In the genomic region with DNA sequence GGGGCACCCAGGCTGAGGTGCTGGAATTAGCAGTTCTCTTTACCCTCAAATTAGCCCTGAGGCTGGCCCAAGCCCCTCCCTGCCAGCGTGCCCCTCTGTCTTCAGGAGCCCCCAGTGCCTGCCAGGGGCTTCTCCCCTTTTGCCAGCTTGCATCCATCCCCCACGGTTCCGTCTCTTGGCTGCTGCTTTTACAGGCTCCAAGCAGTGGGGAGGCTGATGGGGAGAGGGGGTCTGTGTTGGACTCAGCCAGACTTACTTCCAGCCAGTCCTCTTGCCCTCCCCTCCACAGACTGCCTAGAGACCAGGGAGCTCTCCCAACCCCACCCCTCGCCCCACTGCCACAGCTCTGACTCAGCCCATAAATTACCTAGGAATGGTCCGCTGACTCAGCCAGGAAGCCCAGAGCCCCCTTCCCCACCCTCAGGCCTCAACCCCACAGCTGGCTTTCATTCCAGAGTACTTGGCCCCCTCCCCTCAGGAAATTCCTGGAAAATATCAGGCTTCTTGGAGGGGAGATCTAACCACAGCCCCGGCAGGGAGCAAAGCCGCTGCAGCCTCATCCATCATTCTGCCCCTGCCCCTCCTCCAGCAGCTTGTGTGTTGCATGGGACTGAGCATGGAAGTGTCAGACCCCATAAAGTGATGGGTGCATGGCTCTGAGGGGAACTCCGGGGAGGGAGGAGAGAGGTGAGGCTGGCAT, we compare ENCODE assay signal across 8 cellular contexts.
DNase-seq lines count a peak whose midpoint lies in the region; ATAC-seq, FAIRE-seq and TF ChIP-seq lines count a peak whose summit lies in the region.

No MANE protein-coding gene starts in this region.

- 0 out of 2 replicates have a peak, but pooled peaks have one; percentile 6 for TF ChIP-seq RAD21 in Ishikawa (IDR thresholded peaks at IDR 0.05; ENCODE audit: low read depth)

- no peaks in the 10 kb centered on the region for H3K36me3 Mint-ChIP-seq in brain

- peaks cover 0 to 9% (median 0%) of the 10 kb centered on the region in 5 experiments for H3K9me3 Mint-ChIP-seq in brain

- H3K27ac Mint-ChIP-seq in brain, result peak overlapping the region; percentile 17 to 94 (median 89)

- H3K36me3 ChIP-seq in lower lobe of right lung (no peaks in the 10 kb centered on the region), colonic mucosa (no peaks in the 10 kb centered on the region)

- TF ChIP-seq EP300 in Ishikawa (IDR thresholded peaks at IDR 0.05; ENCODE audit: borderline replicate concordance), result peak; percentile 97

- H3K4me1 ChIP-seq in lower lobe of right lung, result peaks cover 14% of the 10 kb centered on the region
- H3K4me1 ChIP-seq in colonic mucosa, result no peaks in the 10 kb centered on the region

- H3K27me3 ChIP-seq in lower lobe of right lung (ENCODE audit: low read depth), result no peaks in the 10 kb centered on the region
- no peaks in the 10 kb centered on the region for H3K27me3 ChIP-seq in colonic mucosa

- H3K27ac ChIP-seq in lower lobe of right lung, result peak overlapping the region; percentile 18
- H3K27ac ChIP-seq in colonic mucosa, result no peak overlapping the region

- peaks cover 70% of the 10 kb centered on the region for H3K4me1 Mint-ChIP-seq in brain

- intact Hi-C loops in lower lobe of right lung (cut with DNase I) (no loop called here), colonic mucosa (cut with DNase I) (no loop called here)

- DNase-seq in AG08395 (ENCODE audit: low spot score) (peak; percentile 91), lower lobe of right lung (no peak), colonic mucosa (no peak), NCI-H2107 treated with DMSO at 0.1 percent for 48 hours (lab: John Stamatoyannopoulos, UW; ENCODE audit: unreplicated experiment) (no peak), occipital lobe (lab: John Stamatoyannopoulos, UW) (no peak), D721Med (ENCODE audit: insufficient read length, low spot score) (no peak)

- no peak overlapping the region for H3K4me3 ChIP-seq in lower lobe of right lung
- no peak overlapping the region for H3K4me3 ChIP-seq in colonic mucosa

- H3K9me3 ChIP-seq in lower lobe of right lung (no peaks in the 10 kb centered on the region), colonic mucosa (no peaks in the 10 kb centered on the region)

- H3K9ac ChIP-seq in colonic mucosa (ENCODE audit: low read depth in 2 of 2, low read length in 2 of 2), result peak overlapping the region in 1 of 2 donors; percentile 40

- TF ChIP-seq CTCF in brain (conservative IDR thresholded peaks at IDR 0.05) (no peak), lower lobe of right lung (IDR thresholded peaks at IDR 0.05) (no peak), colonic mucosa (IDR thresholded peaks at IDR 0.05) (no peak), D721Med (IDR thresholded peaks at IDR 0.05; ENCODE audit: insufficient read depth, missing control alignments) (no peak)

- ATAC-seq in lower lobe of right lung, result peak in 1 of 2 donors; percentile 17

- no peak for FAIRE-seq in D721Med (lab: Jason Lieb, UNC)

- H3K4me3 Mint-ChIP-seq in brain, result peak overlapping the region in 3 of 5 experiments; percentile 18 to 45 (median 28)

- H3K27me3 Mint-ChIP-seq in brain, result peaks cover 2% of the 10 kb centered on the region

TF ChIP-seq in Ishikawa, 13 proteins besides CTCF, POLR2A, EP300 and RAD21:
- TF ChIP-seq, protein P1, sequence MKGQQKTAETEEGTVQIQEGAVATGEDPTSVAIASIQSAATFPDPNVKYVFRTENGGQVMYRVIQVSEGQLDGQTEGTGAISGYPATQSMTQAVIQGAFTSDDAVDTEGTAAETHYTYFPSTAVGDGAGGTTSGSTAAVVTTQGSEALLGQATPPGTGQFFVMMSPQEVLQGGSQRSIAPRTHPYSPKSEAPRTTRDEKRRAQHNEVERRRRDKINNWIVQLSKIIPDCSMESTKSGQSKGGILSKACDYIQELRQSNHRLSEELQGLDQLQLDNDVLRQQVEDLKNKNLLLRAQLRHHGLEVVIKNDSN (IDR thresholded peaks at IDR 0.05), result no peak
- TF ChIP-seq FOXM1 (IDR thresholded peaks at IDR 0.05; ENCODE audit: borderline replicate concordance, low read depth) (peak; percentile 91), TCF12 (IDR thresholded peaks at IDR 0.05; ENCODE audit: low read depth) (peak; percentile 97), TEAD4 (IDR thresholded peaks at IDR 0.05) (peak; percentile 95), EGR1 (IDR thresholded peaks at IDR 0.05) (no peak), YY1 (IDR thresholded peaks at IDR 0.05; ENCODE audit: low read depth) (0 out of 2 replicates have a peak, but pooled peaks have one; percentile 10), NFIC (IDR thresholded peaks at IDR 0.05) (peak; percentile 78), CEBPB (IDR thresholded peaks at IDR 0.05) (no peak), TAF1 (IDR thresholded peaks at IDR 0.05; ENCODE audit: low read depth) (no peak), ZBTB7A (IDR thresholded peaks at IDR 0.05; ENCODE audit: low read depth) (peak; percentile 97)
- TF ChIP-seq, protein P2, sequence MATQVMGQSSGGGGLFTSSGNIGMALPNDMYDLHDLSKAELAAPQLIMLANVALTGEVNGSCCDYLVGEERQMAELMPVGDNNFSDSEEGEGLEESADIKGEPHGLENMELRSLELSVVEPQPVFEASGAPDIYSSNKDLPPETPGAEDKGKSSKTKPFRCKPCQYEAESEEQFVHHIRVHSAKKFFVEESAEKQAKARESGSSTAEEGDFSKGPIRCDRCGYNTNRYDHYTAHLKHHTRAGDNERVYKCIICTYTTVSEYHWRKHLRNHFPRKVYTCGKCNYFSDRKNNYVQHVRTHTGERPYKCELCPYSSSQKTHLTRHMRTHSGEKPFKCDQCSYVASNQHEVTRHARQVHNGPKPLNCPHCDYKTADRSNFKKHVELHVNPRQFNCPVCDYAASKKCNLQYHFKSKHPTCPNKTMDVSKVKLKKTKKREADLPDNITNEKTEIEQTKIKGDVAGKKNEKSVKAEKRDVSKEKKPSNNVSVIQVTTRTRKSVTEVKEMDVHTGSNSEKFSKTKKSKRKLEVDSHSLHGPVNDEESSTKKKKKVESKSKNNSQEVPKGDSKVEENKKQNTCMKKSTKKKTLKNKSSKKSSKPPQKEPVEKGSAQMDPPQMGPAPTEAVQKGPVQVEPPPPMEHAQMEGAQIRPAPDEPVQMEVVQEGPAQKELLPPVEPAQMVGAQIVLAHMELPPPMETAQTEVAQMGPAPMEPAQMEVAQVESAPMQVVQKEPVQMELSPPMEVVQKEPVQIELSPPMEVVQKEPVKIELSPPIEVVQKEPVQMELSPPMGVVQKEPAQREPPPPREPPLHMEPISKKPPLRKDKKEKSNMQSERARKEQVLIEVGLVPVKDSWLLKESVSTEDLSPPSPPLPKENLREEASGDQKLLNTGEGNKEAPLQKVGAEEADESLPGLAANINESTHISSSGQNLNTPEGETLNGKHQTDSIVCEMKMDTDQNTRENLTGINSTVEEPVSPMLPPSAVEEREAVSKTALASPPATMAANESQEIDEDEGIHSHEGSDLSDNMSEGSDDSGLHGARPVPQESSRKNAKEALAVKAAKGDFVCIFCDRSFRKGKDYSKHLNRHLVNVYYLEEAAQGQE (IDR thresholded peaks at IDR 0.05; ENCODE audit: low read depth), result no peak
- TF ChIP-seq, protein P3, sequence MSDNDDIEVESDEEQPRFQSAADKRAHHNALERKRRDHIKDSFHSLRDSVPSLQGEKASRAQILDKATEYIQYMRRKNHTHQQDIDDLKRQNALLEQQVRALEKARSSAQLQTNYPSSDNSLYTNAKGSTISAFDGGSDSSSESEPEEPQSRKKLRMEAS (IDR thresholded peaks at IDR 0.05), result no peak; the same call in none of the 2 replicates
TF ChIP-seq in Ishikawa: peak in this region for 6.
